ENCODE assay signal across 8 cellular contexts in the genomic region with DNA sequence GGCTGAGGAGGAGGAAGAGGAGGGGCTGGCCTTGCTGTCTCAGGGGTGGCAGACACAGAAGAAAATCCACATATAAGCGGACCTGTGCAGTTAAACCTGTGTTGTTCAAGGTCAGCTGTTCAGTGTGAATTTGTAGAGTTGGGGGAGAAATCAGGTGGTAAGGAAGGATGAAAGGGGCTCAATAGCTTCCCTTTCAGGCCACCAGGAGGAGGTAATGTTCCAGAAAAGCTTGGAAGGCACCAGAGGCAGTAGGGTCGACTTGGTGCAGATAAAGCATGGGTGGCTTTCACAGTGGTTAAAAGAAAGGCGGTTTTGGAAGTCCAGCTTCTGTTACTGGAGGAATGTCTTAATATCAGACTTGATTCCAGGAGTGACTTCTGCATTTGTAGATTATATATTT.
DNase-seq lines count a peak whose midpoint lies in the region; ATAC-seq, FAIRE-seq and TF ChIP-seq lines count a peak whose summit lies in the region.

No MANE protein-coding gene starts in this region.

- TF ChIP-seq POLR2A in esophagus squamous epithelium (IDR thresholded peaks at IDR 0.05) (no peak), prostate gland (IDR thresholded peaks at IDR 0.05) (no peak), stomach (IDR thresholded peaks at IDR 0.05) (no peak)

- TF ChIP-seq CTCF in esophagus squamous epithelium (IDR thresholded peaks at IDR 0.05) (peak in 2 of 6 experiments; percentile 15 to 41), prostate gland (IDR thresholded peaks at IDR 0.05) (no peak), stomach (IDR thresholded peaks at IDR 0.05) (no peak)

- H3K4me1 ChIP-seq in esophagus squamous epithelium, result no peaks in the 10 kb centered on the region
- H3K4me1 ChIP-seq in prostate gland (replicated peaks), result no peaks in the 10 kb centered on the region
- H3K4me1 ChIP-seq in stomach, result no peaks in the 10 kb centered on the region

- no peaks in the 10 kb centered on the region for H3K36me3 ChIP-seq in esophagus squamous epithelium
- H3K36me3 ChIP-seq in prostate gland, result no peaks in the 10 kb centered on the region
- no peaks in the 10 kb centered on the region for H3K36me3 ChIP-seq in stomach

- DNase-seq in ELF-1 (ENCODE audit: low read depth, low spot score), result peak; percentile 63
- peak; percentile 24 for DNase-seq in RCC 7860 (ENCODE audit: low spot score)
- DNase-seq in islet precursor cell, result peak; percentile 70
- DNase-seq in esophagus squamous epithelium (lab: John Stamatoyannopoulos, UW), result no peak
- no peak for DNase-seq in prostate gland (ENCODE audit: low spot score)
- no peak for DNase-seq in stomach
- DNase-seq in stimulated activated CD4-positive, alpha-beta T cell treated with anti-CD3 and anti-CD28 coated beads, Interleukin-2, amount 100 ng/mL, for 48 hours, result no peak

- H3K4me3 ChIP-seq in esophagus squamous epithelium, result no peak overlapping the region
- H3K4me3 ChIP-seq in prostate gland, result no peak overlapping the region
- H3K4me3 ChIP-seq in stomach, result no peak overlapping the region

- no peak for TF ChIP-seq EP300 in stomach (IDR thresholded peaks at IDR 0.05)

- H3K27ac ChIP-seq in esophagus squamous epithelium, result no peak overlapping the region
- H3K27ac ChIP-seq in prostate gland, result no peak overlapping the region
- H3K27ac ChIP-seq in stomach, result no peak overlapping the region

- H3K9me3 ChIP-seq in esophagus squamous epithelium, result no peaks in the 10 kb centered on the region
- no peaks in the 10 kb centered on the region for H3K9me3 ChIP-seq in prostate gland
- peaks cover 0 to 6% (median 0%) of the 10 kb centered on the region in 4 donors for H3K9me3 ChIP-seq in stomach

- intact Hi-C loops in esophagus squamous epithelium (cut with DNase I) (no loop called here), prostate gland (cut with DNase I) (no loop called here), stomach (cut with DNase I; ENCODE audit: low total_unique reads) (no loop called here)

- no peak for FAIRE-seq in RCC 7860 (lab: Jason Lieb, UNC)

- H3K27me3 ChIP-seq in esophagus squamous epithelium (no peaks in the 10 kb centered on the region), prostate gland (replicated peaks; ENCODE audit: insufficient read depth) (no peaks in the 10 kb centered on the region), stomach (no peaks in the 10 kb centered on the region)

- peak; percentile 46 for ATAC-seq in HG03442 (IDR thresholded peaks at IDR 0.05; ENCODE audit: unreplicated experiment)

- 57 to 60% methylated on average over 3 of the region's 3 CpGs for WGBS in esophagus squamous epithelium, 2 donors
- WGBS in prostate gland, result 61% methylated on average over 3 of the region's 3 CpGs
- 30 to 39% (median 38%) methylated on average over 3 of the region's 3 CpGs for WGBS in stomach, 5 donors

Comparison
In these comparisons a context has a peak if more than half of its experiments do, and no peak if none do; other contexts are left out.
1. DNase-seq: peak in ELF-1 (single experiment), RCC 7860 (single experiment) and islet precursor cell (single experiment); none in esophagus squamous epithelium (single experiment), prostate gland (single experiment), stomach (single experiment) and stimulated activated CD4-positive, alpha-beta T cell treated with anti-CD3 and anti-CD28 coated beads, Interleukin-2, amount 100 ng/mL, for 48 hours (0 of 2).